Comparison of ENCODE assay signal across 20 cellular contexts in genomic region chr3:25527796-25528195, GRCh38.
DNase-seq lines count a peak whose midpoint lies in the region; ATAC-seq and TF ChIP-seq lines count a peak whose summit lies in the region.
"Had no signal": no experiment of that assay in that cellular context is flagged by ENCODE, and none has a peak within 500 bp of the region (broad histone marks: within the 10 kb centered on the region; RNA-seq: fewer than 3 reads in every experiment).

No MANE protein-coding gene starts in this region.

- TF ChIP-seq CTCF in neural progenitor cell (IDR thresholded peaks at IDR 0.05) = no peak

- H4K20me1 ChIP-seq in neural progenitor cell (ENCODE audit: low read depth) = no peaks in the 10 kb centered on the region

- ATAC-seq in SK-N-SH treated with all-trans-retinoic acid at 6 μM for 48 hours (peak; percentile 71), HG03175 (IDR thresholded peaks at IDR 0.05; ENCODE audit: unreplicated experiment) (no peak), HG03565 (IDR thresholded peaks at IDR 0.05; ENCODE audit: unreplicated experiment) (no peak)
- ATAC-seq: activated CD4-positive, alpha-beta T cell treated with anti-CD3 and anti-CD28 coated beads for 36 hours; activated CD8-positive, alpha-beta memory T cell treated with anti-CD3 and anti-CD28 coated beads, Interleukin-2, amount 10 ng/mL, durations not matched to agents 7 days and 5 days; esophagus mucosa had no signal

- no peaks in the 10 kb centered on the region for H3K36me3 Mint-ChIP-seq in neural progenitor cell
- no peaks in the 10 kb centered on the region for H3K36me3 Mint-ChIP-seq in activated naive CD4-positive, alpha-beta T cell treated with anti-CD3 and anti-CD28 coated beads for 36 hours (ENCODE audit: low read depth)
- H3K36me3 Mint-ChIP-seq: activated CD8-positive, alpha-beta memory T cell treated with anti-CD3 and anti-CD28 coated beads, Interleukin-2, amount 10 ng/mL, durations not matched to agents 7 days and 5 days had no signal

- H3K27ac ChIP-seq in neural progenitor cell = peak overlapping the region; percentile 71
- H3K27ac ChIP-seq: Peyer's patch had no signal

- H3K9ac ChIP-seq in neural progenitor cell = no peak overlapping the region

- peak overlapping the region; percentile 54 for H3K27ac Mint-ChIP-seq in neural progenitor cell
- no peak overlapping the region for H3K27ac Mint-ChIP-seq in activated naive CD4-positive, alpha-beta T cell treated with anti-CD3 and anti-CD28 coated beads for 36 hours
- H3K27ac Mint-ChIP-seq: activated CD4-positive, alpha-beta T cell treated with anti-CD3 and anti-CD28 coated beads for 36 hours; activated CD8-positive, alpha-beta memory T cell treated with anti-CD3 and anti-CD28 coated beads, Interleukin-2, amount 10 ng/mL, durations not matched to agents 7 days and 5 days; stimulated activated naive CD8-positive, alpha-beta T cell treated with anti-CD3 and anti-CD28 coated beads, Interleukin-15, Interleukin-2, amounts not matched to agents 100 ng/mL and 50 ng/mL, for 24 hours had no signal

- H3K27me3 ChIP-seq in neural progenitor cell = no peaks in the 10 kb centered on the region
- H3K27me3 ChIP-seq: ascending aorta, Peyer's patch had no signal

- H3K36me3 ChIP-seq in neural progenitor cell = no peaks in the 10 kb centered on the region
- H3K36me3 ChIP-seq: ascending aorta, Peyer's patch had no signal

- peaks cover 6% of the 10 kb centered on the region for H3K4me1 Mint-ChIP-seq in neural progenitor cell
- H3K4me1 Mint-ChIP-seq in activated naive CD4-positive, alpha-beta T cell treated with anti-CD3 and anti-CD28 coated beads for 36 hours (ENCODE audit: low read depth) = no peaks in the 10 kb centered on the region
- H3K4me1 Mint-ChIP-seq: activated CD4-positive, alpha-beta T cell treated with anti-CD3 and anti-CD28 coated beads for 36 hours; activated CD8-positive, alpha-beta memory T cell treated with anti-CD3 and anti-CD28 coated beads, Interleukin-2, amount 10 ng/mL, durations not matched to agents 7 days and 5 days had no signal

- H3K4me3 ChIP-seq in neural progenitor cell = no peak overlapping the region
- H3K4me3 ChIP-seq: ascending aorta, Peyer's patch had no signal

- peaks cover 4% of the 10 kb centered on the region for H3K9me3 Mint-ChIP-seq in neural progenitor cell
- peaks cover 5% of the 10 kb centered on the region for H3K9me3 Mint-ChIP-seq in activated naive CD4-positive, alpha-beta T cell treated with anti-CD3 and anti-CD28 coated beads for 36 hours

- no peak overlapping the region for H3K4me3 Mint-ChIP-seq in neural progenitor cell
- no peak overlapping the region for H3K4me3 Mint-ChIP-seq in activated naive CD4-positive, alpha-beta T cell treated with anti-CD3 and anti-CD28 coated beads for 36 hours
- H3K4me3 Mint-ChIP-seq: activated CD4-positive, alpha-beta T cell treated with anti-CD3 and anti-CD28 coated beads for 36 hours; activated CD8-positive, alpha-beta memory T cell treated with anti-CD3 and anti-CD28 coated beads, Interleukin-2, amount 10 ng/mL, durations not matched to agents 7 days and 5 days; neural crest cell; stimulated activated naive CD8-positive, alpha-beta T cell treated with anti-CD3 and anti-CD28 coated beads, Interleukin-15, Interleukin-2, amounts not matched to agents 100 ng/mL and 50 ng/mL, for 24 hours had no signal

- H3K4me1 ChIP-seq in neural progenitor cell = peaks cover 18% of the 10 kb centered on the region
- H3K4me1 ChIP-seq: ascending aorta, Peyer's patch had no signal

- peak overlapping the region; percentile 25 for H3K4me2 ChIP-seq in neural progenitor cell

- CTCF ChIA-PET in activated naive CD4-positive, alpha-beta T cell treated with anti-CD3 and anti-CD28 coated beads for 36 hours (lab: Charles Lee) = no interaction called here

- peak overlapping the region; percentile 85 for H2AFZ ChIP-seq in neural progenitor cell (replicated peaks)

- DNase-seq in Ammon's horn (ENCODE audit: low spot score) (peak; percentile 77), fibroblast of gingiva (ENCODE audit: low read depth) (peak; percentile 21), neural progenitor cell (ENCODE audit: low spot score) (peak; percentile 49), activated T-cell treated with anti-CD3 and anti-CD28 coated beads for 4 hours (no peak)
- no peak for DNase-seq in activated naive CD4-positive, alpha-beta T cell treated with anti-CD3 and anti-CD28 coated beads for 36 hours
- DNase-seq: activated CD4-positive, alpha-beta T cell treated with anti-CD3 and anti-CD28 coated beads for 36 hours; activated CD8-positive, alpha-beta memory T cell treated with anti-CD3 and anti-CD28 coated beads, Interleukin-2, amount 10 ng/mL, durations not matched to agents 7 days and 5 days; activated gamma-delta T cell; EL; mesenchymal stem cell; NCI-H1417 treated with DMSO at 0.1 percent for 48 hours; NCI-H2171 treated with DMSO at 0.1 percent for 48 hours; Peyer's patch had no signal

- intact Hi-C loops in activated naive CD4-positive, alpha-beta T cell treated with anti-CD3 and anti-CD28 coated beads for 36 hours (cut with micrococcal nuclease) = no loop called here

- H3K9me3 ChIP-seq in neural progenitor cell (ENCODE audit: low read depth) = no peaks in the 10 kb centered on the region
- H3K9me3 ChIP-seq: ascending aorta had no signal

- peaks cover 4% of the 10 kb centered on the region for H3K27me3 Mint-ChIP-seq in neural progenitor cell (ENCODE audit: insufficient read depth, low read depth)
- H3K27me3 Mint-ChIP-seq in activated naive CD4-positive, alpha-beta T cell treated with anti-CD3 and anti-CD28 coated beads for 36 hours (ENCODE audit: low read depth) = peaks cover 8% of the 10 kb centered on the region
- H3K27me3 Mint-ChIP-seq: stimulated activated naive CD8-positive, alpha-beta T cell treated with anti-CD3 and anti-CD28 coated beads, Interleukin-15, Interleukin-2, amounts not matched to agents 100 ng/mL and 50 ng/mL, for 24 hours had no signal

- peaks cover 17% of the 10 kb centered on the region for H3F3A ChIP-seq in neural progenitor cell (ENCODE audit: low read depth)

- no peaks in the 10 kb centered on the region for H3K79me2 ChIP-seq in neural progenitor cell (ENCODE audit: low read depth)

TF ChIP-seq in SK-N-SH treated with all-trans-retinoic acid at 6 μM for 48 hours, 23 proteins besides CTCF, POLR2A, EP300 and RAD21:
- no peak for TF ChIP-seq ISL1 (CRISPR knock-in tag; IDR thresholded peaks at IDR 0.05)
- TF ChIP-seq TCF4 (CRISPR knock-in tag; IDR thresholded peaks at IDR 0.05; ENCODE audit: borderline replicate concordance) = no peak
- no peak for TF ChIP-seq ZNF8 (CRISPR knock-in tag; IDR thresholded peaks at IDR 0.05)
- TF ChIP-seq SNAI2 (CRISPR knock-in tag; IDR thresholded peaks at IDR 0.05) = no peak
- no peak for TF ChIP-seq ZC3H10 (CRISPR knock-in tag; IDR thresholded peaks at IDR 0.05)

Comparison
In these comparisons a context has a peak if more than half of its experiments do, and no peak if none do; other contexts are left out.
1. DNase-seq: peak in Ammon's horn (single experiment), fibroblast of gingiva (single experiment) and neural progenitor cell (single experiment); none in activated naive CD4-positive, alpha-beta T cell treated with anti-CD3 and anti-CD28 coated beads for 36 hours (single experiment) and activated T-cell treated with anti-CD3 and anti-CD28 coated beads for 4 hours (single experiment).